29 cellular contexts compared by ENCODE assay signal in the genomic region with DNA sequence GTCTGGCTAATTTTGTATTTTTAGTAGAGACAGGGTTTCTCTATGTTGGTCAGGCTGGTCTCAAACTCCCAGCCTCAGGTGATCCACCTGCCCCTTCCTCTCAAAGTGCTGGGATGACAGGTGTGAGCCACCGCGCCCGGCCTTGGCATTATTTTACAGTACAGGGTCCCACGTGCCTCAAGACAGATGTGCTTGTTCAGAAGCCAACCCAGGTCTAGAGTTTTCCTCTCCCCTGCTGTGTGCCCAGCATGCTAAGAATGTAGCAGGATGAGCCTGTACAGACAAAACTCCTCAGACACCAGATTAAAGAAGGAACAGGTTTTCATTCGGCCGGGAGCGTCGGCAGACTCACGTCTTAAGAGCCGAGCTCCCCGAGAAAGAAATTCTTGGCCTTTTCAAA. TPM values are rescaled to one million over a fixed set of nuclear protein-coding genes. Genes with fewer than 3 reads are reported as not detected.
A peak's percentile ranks its signal among the peaks of the same experiment; 100 is the strongest.
DNase-seq lines count a peak whose midpoint lies in the region; ATAC-seq and TF ChIP-seq lines count a peak whose summit lies in the region.
"Had no signal": no experiment of that assay in that cellular context is flagged by ENCODE, and none has a peak within 500 bp of the region (broad histone marks: within the 10 kb centered on the region; RNA-seq: fewer than 3 reads in every experiment).

No MANE protein-coding gene starts in this region.

- H3K4me1 Mint-ChIP-seq in activated CD4-positive, alpha-beta T cell treated with anti-CD3 and anti-CD28 coated beads, Interleukin-2, amount 10 ng/mL, durations not matched to agents 24 days and 14 days, result peaks cover 15% of the 10 kb centered on the region
- no peaks in the 10 kb centered on the region for H3K4me1 Mint-ChIP-seq in T-helper 17 cell

- no peak overlapping the region for H4K8ac ChIP-seq in trophoblast cell (ENCODE audit: low read depth, low read length)

- no peak overlapping the region for H3K9ac ChIP-seq in trophoblast cell (ENCODE audit: low read length)

- peaks cover 3% of the 10 kb centered on the region for H3K9me3 Mint-ChIP-seq in activated CD4-positive, alpha-beta T cell treated with anti-CD3 and anti-CD28 coated beads, Interleukin-2, amount 10 ng/mL, durations not matched to agents 24 days and 14 days
- H3K9me3 Mint-ChIP-seq: CD14-positive monocyte had no signal

- intact Hi-C loops in activated CD4-positive, alpha-beta T cell treated with anti-CD3 and anti-CD28 coated beads, Interleukin-2, amount 10 ng/mL, durations not matched to agents 24 days and 14 days (cut with micrococcal nuclease), result no loop called here
- intact Hi-C loops in esophagus muscularis mucosa (cut with DNase I), result no loop called here

- no peaks in the 10 kb centered on the region for H3K4me1 ChIP-seq in esophagus muscularis mucosa
- no peaks in the 10 kb centered on the region for H3K4me1 ChIP-seq in trophoblast cell (ENCODE audit: control insufficient read depth in 1 of 2, insufficient read depth in 2 of 2, low read length in 2 of 2)
- H3K4me1 ChIP-seq: BE2C, SJSA1 had no signal

- H3K79me1 ChIP-seq in trophoblast cell (ENCODE audit: low read length), result no peaks in the 10 kb centered on the region

- H3K23ac ChIP-seq in trophoblast cell (ENCODE audit: low read length), result no peak overlapping the region

- H3K14ac ChIP-seq in trophoblast cell (ENCODE audit: low read length), result no peak overlapping the region

- H3K9me3 ChIP-seq in T-helper 17 cell (ENCODE audit: control insufficient read depth, low read length, poor library complexity, severe bottlenecking) (no peaks in the 10 kb centered on the region), esophagus muscularis mucosa (no peaks in the 10 kb centered on the region), trophoblast cell (ENCODE audit: insufficient read depth, low read depth, low read length) (no peaks in the 10 kb centered on the region)
- H3K9me3 ChIP-seq: BE2C, SJSA1 had no signal

- TF ChIP-seq EP300 in esophagus muscularis mucosa (IDR thresholded peaks at IDR 0.05), result no peak

- H3K36me3 ChIP-seq in esophagus muscularis mucosa (no peaks in the 10 kb centered on the region), trophoblast cell (ENCODE audit: control insufficient read depth in 1 of 2, insufficient read depth in 2 of 2, low read length in 2 of 2) (no peaks in the 10 kb centered on the region)
- H3K36me3 ChIP-seq: BE2C, SJSA1 had no signal

- H2AFZ ChIP-seq in trophoblast cell (ENCODE audit: insufficient read depth, low read length, poor library complexity), result no peak overlapping the region

- no peak overlapping the region for H4K91ac ChIP-seq in trophoblast cell (ENCODE audit: low read depth, low read length)

- no peak overlapping the region for H2BK120ac ChIP-seq in trophoblast cell (ENCODE audit: insufficient read depth, low read length, poor library complexity)

- H3K27me3 ChIP-seq in esophagus muscularis mucosa (peaks cover 0 to 12% (median 0%) of the 10 kb centered on the region in 4 donors), trophoblast cell (ENCODE audit: insufficient read depth, low read length) (no peaks in the 10 kb centered on the region)
- H3K27me3 ChIP-seq: BE2C, SJSA1 had no signal

- no peak for TF ChIP-seq CTCF in esophagus muscularis mucosa (IDR thresholded peaks at IDR 0.05)

- H2AK5ac ChIP-seq in trophoblast cell (ENCODE audit: low read length), result no peak overlapping the region

- DNase-seq in activated CD4-positive, alpha-beta T cell treated with anti-CD3 and anti-CD28 coated beads, Interleukin-2, amount 10 ng/mL, durations not matched to agents 24 days and 14 days, result peak; percentile 49
- no peak for DNase-seq in activated CD4-positive, alpha-beta T cell treated with anti-CD3 and anti-CD28 coated beads, Interleukin-2, amount 50 U/mL, for 4 hours
- DNase-seq in T-helper 17 cell (no peak), esophagus muscularis mucosa (ENCODE audit: extremely low spot score) (peak; percentile 60), trophoblast cell (peak; percentile 41 to 43), SKM-1 (lab: John Stamatoyannopoulos, UW; ENCODE audit: unreplicated experiment) (no peak), occipital lobe (lab: John Stamatoyannopoulos, UW) (no peak), SHP77 (lab: John Stamatoyannopoulos, UW) (no peak)
- DNase-seq: ACHN; BE2C; CD8-positive, alpha-beta memory T cell; DMS79 treated with DMSO at 0.1 percent for 48 hours; H7; KBM-7; MV-4-11; NCI-H1105; NCI-H146; NCI-H1930; NCI-H2107; NCI-H524; NCI-H748 treated with DMSO at 0.1 percent for 48 hours; PC-3 had no signal

- no peak overlapping the region for H4K12ac ChIP-seq in trophoblast cell (ENCODE audit: low read depth, low read length)

- no peak overlapping the region for H2BK12ac ChIP-seq in trophoblast cell (ENCODE audit: low read length)

- no peak overlapping the region for H2BK5ac ChIP-seq in trophoblast cell (ENCODE audit: low read depth, low read length, poor library complexity)

- H3K4me3 Mint-ChIP-seq in activated CD4-positive, alpha-beta T cell treated with anti-CD3 and anti-CD28 coated beads, Interleukin-2, amount 10 ng/mL, durations not matched to agents 24 days and 14 days, result no peak overlapping the region
- no peak overlapping the region for H3K4me3 Mint-ChIP-seq in T-helper 17 cell
- H3K4me3 Mint-ChIP-seq: CD14-positive monocyte; CD8-positive, alpha-beta memory T cell had no signal

- no peak overlapping the region for H3K27ac Mint-ChIP-seq in activated CD4-positive, alpha-beta T cell treated with anti-CD3 and anti-CD28 coated beads, Interleukin-2, amount 10 ng/mL, durations not matched to agents 24 days and 14 days
- peak overlapping the region; percentile 39 for H3K27ac Mint-ChIP-seq in T-helper 17 cell
- H3K27ac Mint-ChIP-seq: CD14-positive monocyte; CD8-positive, alpha-beta memory T cell had no signal

- H3K27ac ChIP-seq in esophagus muscularis mucosa (replicated peaks in 1 of 4) (no peak overlapping the region), trophoblast cell (ENCODE audit: low read depth, low read length) (no peak overlapping the region)
- H3K27ac ChIP-seq: 22Rv1, SJSA1 had no signal

- WGBS in esophagus muscularis mucosa, result 49% methylated on average over 11 of the region's 11 CpGs
- WGBS in trophoblast cell (ENCODE audit: extremely low coverage, insufficient coverage, insufficient read length), result no CpG with 5 or more reads among the region's 11 CpGs

- H3K36me3 Mint-ChIP-seq in activated CD4-positive, alpha-beta T cell treated with anti-CD3 and anti-CD28 coated beads, Interleukin-2, amount 10 ng/mL, durations not matched to agents 24 days and 14 days (ENCODE audit: low read depth), result no peaks in the 10 kb centered on the region
- no peaks in the 10 kb centered on the region for H3K36me3 Mint-ChIP-seq in T-helper 17 cell (ENCODE audit: low read depth)
- H3K36me3 Mint-ChIP-seq: CD14-positive monocyte; CD8-positive, alpha-beta memory T cell had no signal

- H3K27me3 Mint-ChIP-seq in activated CD4-positive, alpha-beta T cell treated with anti-CD3 and anti-CD28 coated beads, Interleukin-2, amount 10 ng/mL, durations not matched to agents 24 days and 14 days, result no peaks in the 10 kb centered on the region
- H3K27me3 Mint-ChIP-seq in T-helper 17 cell, result peaks cover 12% of the 10 kb centered on the region

- H3K18ac ChIP-seq in trophoblast cell (ENCODE audit: low read length), result no peak overlapping the region

- H3K4me2 ChIP-seq in trophoblast cell (ENCODE audit: low read length), result no peak overlapping the region

- H3K4me3 ChIP-seq in esophagus muscularis mucosa, result no peak overlapping the region
- no peak overlapping the region for H3K4me3 ChIP-seq in trophoblast cell (ENCODE audit: low read depth, low read length)
- H3K4me3 ChIP-seq: SJSA1 had no signal

- no peak for TF ChIP-seq POLR2A in esophagus muscularis mucosa (IDR thresholded peaks at IDR 0.05; ENCODE audit: low read depth)

- no peak for ATAC-seq in T-helper 17 cell
- ATAC-seq: PC-3, Right ventricle myocardium inferior had no signal

- H3K4ac ChIP-seq in trophoblast cell (ENCODE audit: low read depth, low read length), result no peak overlapping the region

- H3K79me2 ChIP-seq in trophoblast cell (ENCODE audit: control insufficient read depth, insufficient read depth, low read length, poor library complexity), result no peaks in the 10 kb centered on the region

RNA-seq across cellular contexts. Expression of a gene that starts 42.2 kb away (rescaled TPM):
- total RNA-seq in activated CD4-positive, alpha-beta T cell treated with anti-CD3 and anti-CD28 coated beads, Interleukin-2, amount 10 ng/mL, durations not matched to agents 24 days and 14 days, result 0.95 and 1.5 TPM in 2 replicates
- under 1 TPM; 0.26 to 0.40 TPM for total RNA-seq in T-helper 17 cell
- total RNA-seq in esophagus muscularis mucosa, result 1 to 10 TPM in 2 of 4 donors, under 1 TPM in 1, not detected in 1; 0.63 to 2.1 (median 1.3) TPM
- not detected in 2 replicates for polyA plus RNA-seq in trophoblast cell (2013)
- total RNA-seq in occipital lobe, result not detected
- total RNA-seq: H7, LHCN-M2, MCF 10A, PC-3, Right ventricle myocardium inferior, RPMI7951, SJSA1 had no signal
- polyA plus RNA-seq: CD8-positive, alpha-beta memory T cell had no signal

Comparison
In these comparisons a context has a peak if more than half of its experiments do, and no peak if none do; other contexts are left out.
1. DNase-seq: peak in activated CD4-positive, alpha-beta T cell treated with anti-CD3 and anti-CD28 coated beads, Interleukin-2, amount 10 ng/mL, durations not matched to agents 24 days and 14 days (single experiment), esophagus muscularis mucosa (single experiment) and trophoblast cell (2 of 2); none in activated CD4-positive, alpha-beta T cell treated with anti-CD3 and anti-CD28 coated beads, Interleukin-2, amount 50 U/mL, for 4 hours (0 of 2), T-helper 17 cell (0 of 3), SKM-1 (single experiment), occipital lobe (single experiment) and SHP77 (0 of 2).